ENCODE assay signal across 8 cellular contexts in genomic region chr17:8785547-8786412, GRCh38. TPM values are rescaled to one million over a fixed set of nuclear protein-coding genes. Genes with fewer than 3 reads are reported as not detected.
DNase-seq lines count a peak whose midpoint lies in the region; ATAC-seq and TF ChIP-seq lines count a peak whose summit lies in the region.

No MANE protein-coding gene starts in this region.

- peak; percentile 76 for DNase-seq in CD1c-positive myeloid dendritic cell (ENCODE audit: extremely low spot score)
- DNase-seq in HL-60 (ENCODE audit: low read depth in 1 of 2, low spot score in 1 of 2): peak in 1 of 2 experiments; percentile 31
- DNase-seq in SHP77 (lab: John Stamatoyannopoulos, UW): peak; percentile 58 to 76
- peak; percentile 83 for DNase-seq in activated naive CD4-positive, alpha-beta T cell treated with anti-CD3 and anti-CD28 coated beads for 36 hours
- DNase-seq in glomerular visceral epithelial cell (ENCODE audit: extremely low spot score): peak; percentile 54
- peak; percentile 76 to 93 for DNase-seq in trophoblast cell
- DNase-seq in upper lobe of right lung: peak; percentile 88

- no peak overlapping the region for H3K4me3 Mint-ChIP-seq in activated naive CD4-positive, alpha-beta T cell treated with anti-CD3 and anti-CD28 coated beads for 36 hours

- peaks cover 2% of the 10 kb centered on the region for H3K79me1 ChIP-seq in trophoblast cell (ENCODE audit: low read length)

- no peak overlapping the region for H2BK12ac ChIP-seq in trophoblast cell (ENCODE audit: low read length)

- no peak overlapping the region for H4K91ac ChIP-seq in trophoblast cell (ENCODE audit: low read depth, low read length)

- no peak overlapping the region for H4K8ac ChIP-seq in trophoblast cell (ENCODE audit: low read depth, low read length)

- H3K27ac Mint-ChIP-seq in activated naive CD4-positive, alpha-beta T cell treated with anti-CD3 and anti-CD28 coated beads for 36 hours: no peak overlapping the region

- H3K79me2 ChIP-seq in trophoblast cell (ENCODE audit: control insufficient read depth, insufficient read depth, low read length, poor library complexity): no peaks in the 10 kb centered on the region

- H3K27me3 ChIP-seq in HL-60 (ENCODE audit: insufficient read depth, poor library complexity, severe bottlenecking): no peaks in the 10 kb centered on the region
- H3K27me3 ChIP-seq in trophoblast cell (ENCODE audit: insufficient read depth, low read length): no peaks in the 10 kb centered on the region
- no peaks in the 10 kb centered on the region for H3K27me3 ChIP-seq in upper lobe of right lung

- no peak overlapping the region for H3K14ac ChIP-seq in trophoblast cell (ENCODE audit: low read length)

- H2BK5ac ChIP-seq in trophoblast cell (ENCODE audit: low read depth, low read length, poor library complexity): no peak overlapping the region

- H3K9me3 Mint-ChIP-seq in activated naive CD4-positive, alpha-beta T cell treated with anti-CD3 and anti-CD28 coated beads for 36 hours: no peaks in the 10 kb centered on the region

- H3K4me1 ChIP-seq in trophoblast cell (ENCODE audit: control insufficient read depth in 1 of 2, insufficient read depth in 2 of 2, low read length in 2 of 2) (peaks cover 2 to 5% of the 10 kb centered on the region in 2 experiments), upper lobe of right lung (peaks cover 3% of the 10 kb centered on the region)

- no peaks in the 10 kb centered on the region for H3K27me3 Mint-ChIP-seq in activated naive CD4-positive, alpha-beta T cell treated with anti-CD3 and anti-CD28 coated beads for 36 hours (ENCODE audit: low read depth)

- no peak overlapping the region for H3K23ac ChIP-seq in trophoblast cell (ENCODE audit: low read length)

- H3K9me3 ChIP-seq in trophoblast cell (ENCODE audit: insufficient read depth, low read depth, low read length): no peaks in the 10 kb centered on the region
- no peaks in the 10 kb centered on the region for H3K9me3 ChIP-seq in upper lobe of right lung

- no CpG with 5 or more reads among the region's 19 CpGs for WGBS in trophoblast cell (ENCODE audit: extremely low coverage, insufficient coverage, insufficient read length)

- no peaks in the 10 kb centered on the region for H3K36me3 ChIP-seq in trophoblast cell (ENCODE audit: control insufficient read depth in 1 of 2, insufficient read depth in 2 of 2, low read length in 2 of 2)
- H3K36me3 ChIP-seq in upper lobe of right lung: no peaks in the 10 kb centered on the region

- no peak overlapping the region for H2BK120ac ChIP-seq in trophoblast cell (ENCODE audit: insufficient read depth, low read length, poor library complexity)

- no peak overlapping the region for H3K4me2 ChIP-seq in trophoblast cell (ENCODE audit: low read length)

- H3K9ac ChIP-seq in trophoblast cell (ENCODE audit: low read length): no peak overlapping the region

- ATAC-seq in upper lobe of right lung (peak; percentile 90), GM21515 (IDR thresholded peaks at IDR 0.05; ENCODE audit: unreplicated experiment) (no peak)

- no peak overlapping the region for H3K18ac ChIP-seq in trophoblast cell (ENCODE audit: low read length)

- TF ChIP-seq CTCF in HL-60 (IDR thresholded peaks at IDR 0.05; ENCODE audit: insufficient read depth, low read length): peak; percentile 50
- peak; percentile 86 for TF ChIP-seq CTCF in upper lobe of right lung (IDR thresholded peaks at IDR 0.05)

- intact Hi-C loops in activated naive CD4-positive, alpha-beta T cell treated with anti-CD3 and anti-CD28 coated beads for 36 hours (cut with micrococcal nuclease): loop anchor here (2.0 to 5.0 kb wide), 3 partner anchors 33 to 375 kb away; no protein-coding TSS in a partner anchor
- intact Hi-C loops in upper lobe of right lung (cut with DNase I): no loop called here

- H3K4me3 ChIP-seq in HL-60 (replicated peaks; ENCODE audit: insufficient read depth, low read length) (no peak overlapping the region), trophoblast cell (ENCODE audit: low read depth, low read length) (no peak overlapping the region), upper lobe of right lung (no peak overlapping the region)

- H4K12ac ChIP-seq in trophoblast cell (ENCODE audit: low read depth, low read length): no peak overlapping the region

- no peak overlapping the region for H2AK5ac ChIP-seq in trophoblast cell (ENCODE audit: low read length)

- no peak overlapping the region for H3K4ac ChIP-seq in trophoblast cell (ENCODE audit: low read depth, low read length)

- no peak overlapping the region for H2AFZ ChIP-seq in trophoblast cell (ENCODE audit: insufficient read depth, low read length, poor library complexity)

- CTCF ChIA-PET in activated naive CD4-positive, alpha-beta T cell treated with anti-CD3 and anti-CD28 coated beads for 36 hours (lab: Charles Lee): interaction anchor here (0.5 to 2.8 kb wide), 33 partner anchors 10 to 376 kb away, joined by 3 to 16 read pairs (median 4); partner anchors contain the start of gene MFSD6L

- peaks cover 2% of the 10 kb centered on the region for H3K4me1 Mint-ChIP-seq in activated naive CD4-positive, alpha-beta T cell treated with anti-CD3 and anti-CD28 coated beads for 36 hours (ENCODE audit: low read depth)

- H3K27ac ChIP-seq in HL-60 (replicated peaks): no peak overlapping the region
- H3K27ac ChIP-seq in trophoblast cell (ENCODE audit: low read depth, low read length): no peak overlapping the region
- no peak overlapping the region for H3K27ac ChIP-seq in upper lobe of right lung

- no peaks in the 10 kb centered on the region for H3K36me3 Mint-ChIP-seq in activated naive CD4-positive, alpha-beta T cell treated with anti-CD3 and anti-CD28 coated beads for 36 hours (ENCODE audit: low read depth)

RNA-seq across cellular contexts. Expression of gene MFSD6L, which starts 13.4 kb away (rescaled TPM):
- not detected for total RNA-seq in activated naive CD4-positive, alpha-beta T cell treated with anti-CD3 and anti-CD28 coated beads for 36 hours
- polyA plus RNA-seq in trophoblast cell (2013): 0.48 and 0.56 TPM in 2 replicates
- total RNA-seq in upper lobe of right lung: 0.41 TPM

RNA-seq across cellular contexts. Expression of gene SPDYE4, which starts 27.4 kb away (rescaled TPM):
- not detected for total RNA-seq in activated naive CD4-positive, alpha-beta T cell treated with anti-CD3 and anti-CD28 coated beads for 36 hours
- not detected in 2 replicates for polyA plus RNA-seq in trophoblast cell (2013)
- total RNA-seq in upper lobe of right lung: not detected

RNA-seq across cellular contexts. Expression of gene CCDC42, which starts 41.1 kb away (rescaled TPM):
- total RNA-seq in activated naive CD4-positive, alpha-beta T cell treated with anti-CD3 and anti-CD28 coated beads for 36 hours: not detected
- polyA plus RNA-seq in trophoblast cell (2013): 0.19 and 0.25 TPM in 2 replicates
- total RNA-seq in upper lobe of right lung: not detected
